Comparison of ENCODE assay signal across 1 cellular context in the genomic region with DNA sequence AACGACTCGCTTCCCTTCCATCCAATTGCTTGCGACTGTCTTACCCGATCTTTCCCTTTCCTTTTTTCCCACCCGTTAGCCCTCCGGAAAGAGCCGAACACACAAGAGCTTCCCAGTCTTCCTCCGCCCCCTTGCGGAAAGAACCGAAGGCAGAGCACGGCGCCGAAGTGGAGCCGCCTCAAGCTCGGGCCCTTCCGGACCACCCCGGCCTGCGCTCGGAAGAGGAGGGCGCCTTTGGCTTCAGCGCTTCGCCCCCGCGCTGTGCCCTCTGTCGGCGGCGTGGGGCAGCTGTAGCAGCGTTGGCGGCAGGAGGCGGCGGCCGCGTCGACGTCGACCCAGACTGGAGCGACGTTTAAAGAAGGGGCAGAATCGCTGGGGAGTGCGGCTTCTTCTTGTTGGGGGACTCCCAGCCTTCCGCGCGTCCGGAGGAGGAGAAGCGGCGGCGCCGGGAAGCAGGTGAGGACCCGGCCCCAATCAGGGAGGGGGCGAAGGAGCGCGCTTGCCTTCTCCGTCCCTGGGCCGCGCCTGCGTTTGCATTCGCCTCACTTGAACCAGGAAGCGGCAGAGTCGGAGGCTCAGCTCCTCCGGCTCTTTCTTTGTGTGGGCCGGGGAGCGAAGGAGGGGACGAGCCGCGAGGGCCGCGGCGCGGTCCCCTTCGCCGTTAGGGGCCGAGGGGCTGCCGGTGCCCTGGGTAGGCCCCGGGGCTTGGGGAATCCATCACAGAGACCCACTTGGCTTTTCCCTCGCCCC.
TF ChIP-seq lines count a peak whose summit lies in the region.

A gene with protein sequence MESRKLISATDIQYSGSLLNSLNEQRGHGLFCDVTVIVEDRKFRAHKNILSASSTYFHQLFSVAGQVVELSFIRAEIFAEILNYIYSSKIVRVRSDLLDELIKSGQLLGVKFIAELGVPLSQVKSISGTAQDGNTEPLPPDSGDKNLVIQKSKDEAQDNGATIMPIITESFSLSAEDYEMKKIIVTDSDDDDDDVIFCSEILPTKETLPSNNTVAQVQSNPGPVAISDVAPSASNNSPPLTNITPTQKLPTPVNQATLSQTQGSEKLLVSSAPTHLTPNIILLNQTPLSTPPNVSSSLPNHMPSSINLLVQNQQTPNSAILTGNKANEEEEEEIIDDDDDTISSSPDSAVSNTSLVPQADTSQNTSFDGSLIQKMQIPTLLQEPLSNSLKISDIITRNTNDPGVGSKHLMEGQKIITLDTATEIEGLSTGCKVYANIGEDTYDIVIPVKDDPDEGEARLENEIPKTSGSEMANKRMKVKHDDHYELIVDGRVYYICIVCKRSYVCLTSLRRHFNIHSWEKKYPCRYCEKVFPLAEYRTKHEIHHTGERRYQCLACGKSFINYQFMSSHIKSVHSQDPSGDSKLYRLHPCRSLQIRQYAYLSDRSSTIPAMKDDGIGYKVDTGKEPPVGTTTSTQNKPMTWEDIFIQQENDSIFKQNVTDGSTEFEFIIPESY (plus strand): TSS at position 291 of the 750 bp plus-strand sequence. CDS start 2,604 bp downstream, outside the sequence.

TF ChIP-seq in IMR-90, 13 proteins besides CTCF, POLR2A, EP300 and RAD21 (continued from another document):
- TF ChIP-seq, protein P1, sequence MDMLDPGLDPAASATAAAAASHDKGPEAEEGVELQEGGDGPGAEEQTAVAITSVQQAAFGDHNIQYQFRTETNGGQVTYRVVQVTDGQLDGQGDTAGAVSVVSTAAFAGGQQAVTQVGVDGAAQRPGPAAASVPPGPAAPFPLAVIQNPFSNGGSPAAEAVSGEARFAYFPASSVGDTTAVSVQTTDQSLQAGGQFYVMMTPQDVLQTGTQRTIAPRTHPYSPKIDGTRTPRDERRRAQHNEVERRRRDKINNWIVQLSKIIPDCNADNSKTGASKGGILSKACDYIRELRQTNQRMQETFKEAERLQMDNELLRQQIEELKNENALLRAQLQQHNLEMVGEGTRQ (IDR thresholded peaks at IDR 0.05; ENCODE audit: low read depth, low read length) = no peak
- peak; percentile 54; the same call in 1 of the 2 replicates for TF ChIP-seq MAZ (IDR thresholded peaks at IDR 0.05; ENCODE audit: borderline replicate concordance, low read depth, low read length)
